ENCODE assay signal across 9 cellular contexts in the genomic region with DNA sequence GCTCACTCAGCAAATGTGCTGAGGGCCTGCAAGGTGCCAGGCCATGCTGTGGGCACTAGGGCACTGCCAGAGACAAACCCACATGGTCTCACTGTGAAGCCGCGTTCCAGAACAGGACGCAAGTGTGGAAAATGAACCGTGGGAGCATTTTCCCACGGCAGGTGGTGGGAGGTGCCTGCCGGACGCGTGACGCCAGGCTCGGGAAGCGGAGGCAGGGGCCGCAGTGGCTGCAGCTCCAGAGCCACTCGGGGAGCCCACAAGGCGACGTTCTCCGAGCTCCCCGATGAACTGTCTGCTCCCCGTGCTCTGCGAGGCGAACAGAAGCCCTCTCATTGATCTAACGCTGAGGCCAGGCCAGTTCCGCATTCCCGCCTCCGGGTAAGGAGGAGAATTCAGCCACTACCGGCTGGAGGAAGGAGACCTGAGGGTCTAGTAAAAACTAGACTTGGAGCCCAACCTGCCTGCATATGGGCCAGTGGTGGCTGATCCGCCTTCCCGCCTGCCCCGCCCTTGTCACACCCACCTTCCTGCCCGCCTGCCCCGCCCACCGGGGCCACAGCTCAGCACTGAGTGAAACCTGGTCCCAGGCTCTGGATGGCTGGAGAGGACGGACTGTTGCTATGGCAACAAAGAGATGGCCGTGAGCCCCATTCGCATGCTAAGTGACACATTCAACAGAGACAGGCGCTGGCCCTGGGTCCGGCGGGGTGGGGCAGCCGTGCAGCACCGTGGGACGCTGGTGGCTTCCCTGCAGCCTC.
A peak's percentile ranks its signal among the peaks of the same experiment; 100 is the strongest.
DNase-seq lines count a peak whose midpoint lies in the region; ATAC-seq lines count a peak whose summit lies in the region.
"Had no signal": no experiment of that assay in that cellular context is flagged by ENCODE, and none has a peak within 500 bp of the region (broad histone marks: within the 10 kb centered on the region; RNA-seq: fewer than 3 reads in every experiment).

No MANE protein-coding gene starts in this region.

- no peak for ATAC-seq in HG03280 (IDR thresholded peaks at IDR 0.05; ENCODE audit: unreplicated experiment)
- no peak for ATAC-seq in HG03039 (IDR thresholded peaks at IDR 0.05; ENCODE audit: unreplicated experiment)

- DNase-seq in NCI-H2029 (lab: John Stamatoyannopoulos, UW) (peak; percentile 4), NCI-H2029 treated with DMSO at 0.1 percent for 48 hours (lab: John Stamatoyannopoulos, UW) (no peak), NCI-H748 treated with DMSO at 0.1 percent for 48 hours (lab: John Stamatoyannopoulos, UW) (peak; percentile 39), cerebellar cortex (ENCODE audit: low spot score) (peak; percentile 94), NCI-H446 treated with DMSO at 0.1 percent for 48 hours (lab: John Stamatoyannopoulos, UW) (no peak)
- peak; percentile 59 for DNase-seq in stimulated activated CD4-positive, alpha-beta T cell treated with anti-CD3 and anti-CD28 coated beads, Interleukin-15, amount 100 ng/mL, for 24 hours
- DNase-seq: NCI-H2081 had no signal

Comparison
In these comparisons a context has a peak if more than half of its experiments do, and no peak if none do; other contexts are left out.
1. DNase-seq: peak in NCI-H2029 (single experiment), NCI-H748 treated with DMSO at 0.1 percent for 48 hours (single experiment), cerebellar cortex (single experiment) and stimulated activated CD4-positive, alpha-beta T cell treated with anti-CD3 and anti-CD28 coated beads, Interleukin-15, amount 100 ng/mL, for 24 hours (single experiment); none in NCI-H2029 treated with DMSO at 0.1 percent for 48 hours (single experiment) and NCI-H446 treated with DMSO at 0.1 percent for 48 hours (single experiment).